ENCODE assay signal across 1 cellular context in the genomic region with DNA sequence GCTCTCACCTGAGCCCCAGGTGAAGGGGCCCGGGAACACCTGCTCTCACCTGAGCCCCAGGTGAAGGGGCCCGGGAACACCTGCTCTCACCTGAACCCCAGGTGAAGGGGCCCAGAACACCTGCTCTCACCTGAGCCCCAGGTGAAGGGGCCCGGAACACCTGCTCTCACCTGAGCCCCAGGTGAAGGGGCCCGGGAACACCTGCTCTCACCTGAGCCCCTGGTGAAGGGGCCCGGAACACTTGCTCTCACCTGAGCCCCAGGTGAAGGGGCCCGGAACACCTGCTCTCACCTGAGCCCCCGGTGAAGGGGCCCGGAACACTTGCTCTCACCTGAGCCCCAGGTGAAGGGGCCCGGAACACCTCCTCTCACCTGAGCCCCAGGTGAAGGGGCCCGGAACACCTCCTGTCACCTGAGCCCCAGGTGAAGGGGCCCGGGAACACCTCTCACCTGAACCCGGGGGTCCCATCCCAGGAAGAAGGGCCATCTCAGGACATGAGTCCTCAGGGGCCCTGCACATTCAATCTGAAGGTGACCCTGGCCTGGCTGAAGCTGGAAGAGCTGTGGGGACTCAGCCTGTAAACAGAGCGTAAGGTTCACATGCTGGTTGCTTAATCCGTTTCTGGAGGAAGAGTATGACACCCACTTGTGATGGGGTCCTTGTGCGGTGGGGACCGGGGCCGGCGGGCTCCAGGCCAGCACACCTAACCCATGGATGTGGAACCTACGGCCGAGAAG. TPM values are rescaled to one million over a fixed set of nuclear protein-coding genes. Genes with fewer than 3 reads are reported as not detected.
"Had no signal": no experiment of that assay in that cellular context is flagged by ENCODE, and none has a peak within 500 bp of the region (broad histone marks: within the 10 kb centered on the region; RNA-seq: fewer than 3 reads in every experiment).

No MANE protein-coding gene starts in this region.

RNA-seq across cellular contexts. Expression of a gene that starts 14.5 kb away (rescaled TPM):
- total RNA-seq: activated CD4-positive, alpha-beta T cell treated with anti-CD3 and anti-CD28 coated beads, Interleukin-2, amount 10 ng/mL, durations not matched to agents 7 days and 5 days had no signal
